19 cellular contexts compared by ENCODE assay signal in the genomic region with DNA sequence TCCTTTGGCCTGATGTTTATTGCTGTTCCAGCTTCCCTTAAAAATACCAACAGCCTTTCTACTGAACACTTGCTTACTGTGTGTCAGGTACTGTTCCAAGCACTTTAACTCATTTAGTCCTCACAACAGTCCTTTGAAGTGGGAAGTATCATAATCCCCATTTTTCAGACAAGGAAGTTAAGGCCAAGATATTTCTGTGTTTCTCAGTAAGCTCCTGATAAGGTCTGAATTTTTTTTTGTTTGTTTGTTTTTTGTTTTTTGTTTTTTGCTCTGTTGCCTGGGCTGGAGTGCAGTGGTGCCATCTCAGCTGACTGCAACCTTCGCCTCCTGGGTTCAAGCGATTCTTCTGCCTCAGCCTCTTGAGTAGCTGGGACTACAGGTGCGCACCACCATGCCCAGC. TPM values are rescaled to one million over a fixed set of nuclear protein-coding genes. Genes with fewer than 3 reads are reported as not detected.
A peak's percentile ranks its signal among the peaks of the same experiment; 100 is the strongest.
DNase-seq lines count a peak whose midpoint lies in the region; ATAC-seq, FAIRE-seq and TF ChIP-seq lines count a peak whose summit lies in the region.
"Had no signal": no experiment of that assay in that cellular context is flagged by ENCODE, and none has a peak within 500 bp of the region (broad histone marks: within the 10 kb centered on the region; RNA-seq: fewer than 3 reads in every experiment).

No MANE protein-coding gene starts in this region.

- no peak overlapping the region for H3K4me3 ChIP-seq in GM12878
- H3K4me3 ChIP-seq in dorsolateral prefrontal cortex = no peak overlapping the region
- H3K4me3 ChIP-seq: BLaER1 treated with 17β-estradiol and CSF1 and Interleukin-3, amounts not matched to agents 10 nM and 100 nM had no signal

- no peaks in the 10 kb centered on the region for H3K9me3 ChIP-seq in GM12878 (replicated peaks; ENCODE audit: control insufficient read depth, insufficient read depth, low read length)
- H3K9me3 ChIP-seq: BLaER1 treated with 17β-estradiol and CSF1 and Interleukin-3, amounts not matched to agents 10 nM and 100 nM had no signal

- peaks cover 38 to 62% of the 10 kb centered on the region in 2 experiments for H3K36me3 ChIP-seq in GM12878 (ENCODE audit: control insufficient read depth in 2 of 2, insufficient read depth in 2 of 2, low read length in 1 of 2)

- no peak for DNase-seq in activated CD4-positive, alpha-beta T cell treated with anti-CD3 and anti-CD28 coated beads, Interleukin-2, amount 10 ng/mL, durations not matched to agents 24 days and 14 days
- DNase-seq in activated CD4-positive, alpha-beta T cell treated with anti-CD3 and anti-CD28 coated beads, Interleukin-2, amount 50 U/mL, for 48 hours = no peak
- DNase-seq in stimulated activated naive CD8-positive, alpha-beta T cell treated with anti-CD3 and anti-CD28 coated beads, Interleukin-15, amount 100 ng/mL, for 72 hours = no peak
- DNase-seq in GM12878 (ENCODE audit: low read depth, low spot score) (no peak), HK-2 (ENCODE audit: unreplicated experiment) (no peak), dorsolateral prefrontal cortex (no peak), NCI-H1417 treated with DMSO at 0.1 percent for 48 hours (lab: John Stamatoyannopoulos, UW) (no peak)
- DNase-seq: DMS 273 treated with DMSO at 0.1 percent for 48 hours, GDM1, GOT3, KG1, NCI-H1436 treated with DMSO at 0.1 percent for 48 hours, NCI-H2029 treated with DMSO at 0.1 percent for 48 hours, NCI-H2171 treated with DMSO at 0.1 percent for 48 hours had no signal

- no peaks in the 10 kb centered on the region for H3K9me3 Mint-ChIP-seq in activated CD4-positive, alpha-beta T cell treated with anti-CD3 and anti-CD28 coated beads, Interleukin-2, amount 10 ng/mL, durations not matched to agents 24 days and 14 days
- no peaks in the 10 kb centered on the region for H3K9me3 Mint-ChIP-seq in stimulated activated naive CD8-positive, alpha-beta T cell treated with anti-CD3 and anti-CD28 coated beads, Interleukin-15, Interleukin-2, amounts not matched to agents 100 ng/mL and 50 ng/mL, for 24 hours
- H3K9me3 Mint-ChIP-seq in stimulated activated naive CD8-positive, alpha-beta T cell treated with anti-CD3 and anti-CD28 coated beads, Interleukin-15, amount 100 ng/mL, for 72 hours = no peaks in the 10 kb centered on the region

- H3K4me3 Mint-ChIP-seq in activated CD4-positive, alpha-beta T cell treated with anti-CD3 and anti-CD28 coated beads, Interleukin-2, amount 10 ng/mL, durations not matched to agents 24 days and 14 days = no peak overlapping the region
- peak overlapping the region; percentile 6 for H3K4me3 Mint-ChIP-seq in stimulated activated naive CD8-positive, alpha-beta T cell treated with anti-CD3 and anti-CD28 coated beads, Interleukin-15, Interleukin-2, amounts not matched to agents 100 ng/mL and 50 ng/mL, for 24 hours
- no peak overlapping the region for H3K4me3 Mint-ChIP-seq in stimulated activated naive CD8-positive, alpha-beta T cell treated with anti-CD3 and anti-CD28 coated beads, Interleukin-15, amount 100 ng/mL, for 72 hours

- H2AFZ ChIP-seq in GM12878 (ENCODE audit: control insufficient read depth, low read depth, low read length) = no peak overlapping the region

- 95% methylated on average over 3 of the region's 3 CpGs for WGBS in GM12878 (ENCODE audit: insufficient coverage, insufficient replicate concordance, low lambda C conversion rate, missing lambda C conversion rate)

- H3K9ac ChIP-seq in GM12878 (ENCODE audit: control insufficient read depth, insufficient read depth, low read length) = no peak overlapping the region
- H3K9ac ChIP-seq: BLaER1 treated with 17β-estradiol and CSF1 and Interleukin-3, amounts not matched to agents 10 nM and 100 nM had no signal

- no peak for FAIRE-seq in GM12878 (lab: Jason Lieb, UNC)
- FAIRE-seq: GM12891 had no signal

- no peak for TF ChIP-seq RAD21 in GM12878 (IDR thresholded peaks at IDR 0.05; ENCODE audit: insufficient read depth, low read depth, low read length)

- H3K36me3 Mint-ChIP-seq in activated CD4-positive, alpha-beta T cell treated with anti-CD3 and anti-CD28 coated beads, Interleukin-2, amount 10 ng/mL, durations not matched to agents 24 days and 14 days (ENCODE audit: low read depth) = peaks cover 73% of the 10 kb centered on the region
- peaks cover 80% of the 10 kb centered on the region for H3K36me3 Mint-ChIP-seq in stimulated activated naive CD8-positive, alpha-beta T cell treated with anti-CD3 and anti-CD28 coated beads, Interleukin-15, Interleukin-2, amounts not matched to agents 100 ng/mL and 50 ng/mL, for 24 hours (ENCODE audit: low read depth)

- BruUV-seq in GM12878 (replicated peaks; lab: Mats Ljungman, UMichigan) = TSS peak; percentile 34

- RAD21 ChIA-PET in GM12878 (lab: Charles Lee; ENCODE audit: unreplicated experiment) = interaction anchor here (0.7 to 16.3 kb wide), 2 partner anchors 9 to 18 kb away, joined by 3 to 291 read pairs; partner anchors contain the start of genes MIA and RAB4B

- intact Hi-C loops in activated CD4-positive, alpha-beta T cell treated with anti-CD3 and anti-CD28 coated beads, Interleukin-2, amount 10 ng/mL, durations not matched to agents 24 days and 14 days (cut with micrococcal nuclease) = loop anchor here (10.0 kb wide), 1 partner anchor 94 kb away; no protein-coding TSS in a partner anchor
- intact Hi-C loops in GM12878 (cut with micrococcal nuclease; ENCODE audit: unreplicated experiment) (no loop called here), dorsolateral prefrontal cortex (cut with DNase I) (no loop called here)

- TF ChIP-seq EP300 in GM12878 (IDR thresholded peaks at IDR 0.05; ENCODE audit: borderline replicate concordance in 1 of 2, control insufficient read depth in 1 of 2, low read depth in 2 of 2, low read length in 2 of 2) = no peak

- peaks cover 44% of the 10 kb centered on the region for H3K4me1 Mint-ChIP-seq in activated CD4-positive, alpha-beta T cell treated with anti-CD3 and anti-CD28 coated beads, Interleukin-2, amount 10 ng/mL, durations not matched to agents 24 days and 14 days
- peaks cover 82% of the 10 kb centered on the region for H3K4me1 Mint-ChIP-seq in stimulated activated naive CD8-positive, alpha-beta T cell treated with anti-CD3 and anti-CD28 coated beads, Interleukin-15, Interleukin-2, amounts not matched to agents 100 ng/mL and 50 ng/mL, for 24 hours (ENCODE audit: low read depth)
- peaks cover 85% of the 10 kb centered on the region for H3K4me1 Mint-ChIP-seq in stimulated activated naive CD8-positive, alpha-beta T cell treated with anti-CD3 and anti-CD28 coated beads, Interleukin-15, amount 100 ng/mL, for 72 hours

- POLR2A ChIA-PET in GM12878 (lab: Charles Lee) = interaction anchor here (0.7 to 2.2 kb wide), 4 partner anchors 17 to 47 kb away, joined by 3 to 18 read pairs (median 6); partner anchors contain the start of genes MIA and RAB4B

- TF ChIP-seq CTCF in GM12878 (IDR thresholded peaks at IDR 0.05 in 2 of 3, conservative IDR thresholded peaks at IDR 0.05 in 1 of 3; ENCODE audit: control insufficient read depth in 2 of 3, extremely low read depth in 1 of 3, insufficient read depth in 1 of 3, low read depth in 3 of 3, low read length in 3 of 3) (no peak), dorsolateral prefrontal cortex (IDR thresholded peaks at IDR 0.05 in 54 of 56, conservative IDR thresholded peaks at IDR 0.05 in 2 of 56; ENCODE audit: low read depth in 1 of 56, partially characterized antibody in 56 of 56) (no peak)

- CTCF ChIA-PET in GM12878 (lab: Yijun Ruan, JAX) = interaction anchor here (0.7 to 2.1 kb wide), 6 partner anchors 11 to 46 kb away, joined by 3 to 8 read pairs (median 4); partner anchors contain the start of genes EGLN2, MIA and RAB4B

- H3K27me3 Mint-ChIP-seq in activated CD4-positive, alpha-beta T cell treated with anti-CD3 and anti-CD28 coated beads, Interleukin-2, amount 10 ng/mL, durations not matched to agents 24 days and 14 days = no peaks in the 10 kb centered on the region
- H3K27me3 Mint-ChIP-seq in stimulated activated naive CD8-positive, alpha-beta T cell treated with anti-CD3 and anti-CD28 coated beads, Interleukin-15, Interleukin-2, amounts not matched to agents 100 ng/mL and 50 ng/mL, for 24 hours = no peaks in the 10 kb centered on the region
- no peaks in the 10 kb centered on the region for H3K27me3 Mint-ChIP-seq in stimulated activated naive CD8-positive, alpha-beta T cell treated with anti-CD3 and anti-CD28 coated beads, Interleukin-15, amount 100 ng/mL, for 72 hours

- H3K27ac Mint-ChIP-seq in activated CD4-positive, alpha-beta T cell treated with anti-CD3 and anti-CD28 coated beads, Interleukin-2, amount 10 ng/mL, durations not matched to agents 24 days and 14 days = peak overlapping the region; percentile 38
- H3K27ac Mint-ChIP-seq in stimulated activated naive CD8-positive, alpha-beta T cell treated with anti-CD3 and anti-CD28 coated beads, Interleukin-15, Interleukin-2, amounts not matched to agents 100 ng/mL and 50 ng/mL, for 24 hours = peak overlapping the region; percentile 70
- H3K27ac Mint-ChIP-seq in stimulated activated naive CD8-positive, alpha-beta T cell treated with anti-CD3 and anti-CD28 coated beads, Interleukin-15, amount 100 ng/mL, for 72 hours = no peak overlapping the region

- peaks cover 16% of the 10 kb centered on the region for H4K20me1 ChIP-seq in GM12878 (ENCODE audit: control insufficient read depth, insufficient read depth)

- H3K27me3 ChIP-seq in GM12878 (replicated peaks in 1 of 2; ENCODE audit: control insufficient read depth in 2 of 2, insufficient read depth in 2 of 2, low read length in 1 of 2) (no peaks in the 10 kb centered on the region), dorsolateral prefrontal cortex (no peaks in the 10 kb centered on the region)
- H3K27me3 ChIP-seq: BLaER1 treated with 17β-estradiol and CSF1 and Interleukin-3, amounts not matched to agents 10 nM and 100 nM had no signal

- SMC1A ChIA-PET in GM12878 (lab: Charles Lee; ENCODE audit: uncharacterized antibody, unreplicated experiment) = interaction anchor here (0.9 to 13.2 kb wide), 3 partner anchors 15 to 58 kb away, joined by 3 to 256 read pairs (median 3); partner anchors contain the start of genes MIA and RAB4B

- H3K27ac ChIP-seq in GM12878 (ENCODE audit: control insufficient read depth, insufficient read depth) (no peak overlapping the region), dorsolateral prefrontal cortex (no peak overlapping the region)
- H3K27ac ChIP-seq: BLaER1 treated with 17β-estradiol and CSF1 and Interleukin-3, amounts not matched to agents 10 nM and 100 nM had no signal

- peaks cover 19% of the 10 kb centered on the region for H3K4me1 ChIP-seq in GM12878 (ENCODE audit: control insufficient read depth, insufficient read depth, low read length)

- peaks cover 51% of the 10 kb centered on the region for H3K79me2 ChIP-seq in GM12878 (ENCODE audit: control insufficient read depth, insufficient read depth, low read length)

- no peak overlapping the region for H3K4me2 ChIP-seq in GM12878 (ENCODE audit: control insufficient read depth, insufficient read depth)
- H3K4me2 ChIP-seq: BLaER1 treated with 17β-estradiol and CSF1 and Interleukin-3, amounts not matched to agents 10 nM and 100 nM had no signal

- ATAC-seq in stimulated activated naive CD8-positive, alpha-beta T cell treated with anti-CD3 and anti-CD28 coated beads, Interleukin-15, amount 100 ng/mL, for 72 hours = no peak
- ATAC-seq in GM12878 = no peak

- TF ChIP-seq POLR2A in GM12878 (IDR thresholded peaks at IDR 0.05; ENCODE audit: low read depth, low read length) = no peak

- in situ Hi-C loops in GM12878 (cut with MboI) = no loop called here

RNA-seq across cellular contexts. Expression of gene SNRPA, which starts 7.5 kb away (rescaled TPM):
- 268 and 273 TPM in 2 replicates for total RNA-seq in activated CD4-positive, alpha-beta T cell treated with anti-CD3 and anti-CD28 coated beads, Interleukin-2, amount 10 ng/mL, durations not matched to agents 24 days and 14 days
- total RNA-seq in GM12878 (2013; cell fraction: nucleolus; rRNA removed) = 37.6 and 39.8 TPM in 2 replicates
- 260 and 299 TPM in 2 replicates for total RNA-seq in GM12878 (2014; rRNA removed)
- total RNA-seq in GM12878 (2014; rRNA removed; fragmentation: Illumina TruSeq; extraction: Trizol) = 130 and 137 TPM in 2 replicates
- 186 and 196 TPM in 2 replicates for total RNA-seq in GM12878 (2021)
- 42.1 TPM for polyA plus RNA-seq in GM12878 (2011; ENCODE audit: low read depth)
- polyA plus RNA-seq in GM12878 (2011; rRNA removed) = 115 and 219 TPM in 2 replicates
- polyA plus RNA-seq in GM12878 (2011; cell fraction: cytosol; rRNA removed) = 158 and 310 TPM in 2 replicates
- polyA plus RNA-seq in GM12878 (2011; cell fraction: nucleus; rRNA removed) = 351 and 467 TPM in 2 replicates
- polyA plus RNA-seq in GM12878 (2012) = 117 and 145 TPM in 2 replicates
- polyA plus RNA-seq in GM12878 (2014; fragmentation: Illumina TruSeq; extraction: Trizol) = 164 and 166 TPM in 2 replicates
- polyA plus RNA-seq in GM12878 (2014; fragmentation: Nextera tagmentation; extraction: Ambion mirVana) = 10 to 100 TPM; 14.8 to 32.8 TPM
- 297 and 367 TPM in 2 replicates for polyA plus RNA-seq in GM12878 (2014; rRNA removed)
- polyA plus RNA-seq in GM12878 (2016; fragmentation: Nextera tagmentation; extraction: Ambion mirVana) = 100 to 1,000 TPM; 241 to 257 TPM
- polyA minus RNA-seq in GM12878 (2011; rRNA and poly(A)+ RNA removed) = 181 and 241 TPM in 2 replicates
- polyA minus RNA-seq in GM12878 (2011; cell fraction: cytosol; rRNA and poly(A)+ RNA removed) = 81.0 and 81.1 TPM in 2 replicates
- polyA minus RNA-seq in GM12878 (2011; cell fraction: nucleus; rRNA and poly(A)+ RNA removed) = 63.2 and 95.8 TPM in 2 replicates
- 10 to 100 TPM; 22.7 to 66.6 (median 39.6) TPM for total RNA-seq in dorsolateral prefrontal cortex

RNA-seq across cellular contexts. Expression of gene ACTMAP, which starts 8.2 kb away (rescaled TPM):
- 8.6 and 9.4 TPM in 2 replicates for total RNA-seq in activated CD4-positive, alpha-beta T cell treated with anti-CD3 and anti-CD28 coated beads, Interleukin-2, amount 10 ng/mL, durations not matched to agents 24 days and 14 days
- total RNA-seq in GM12878 (2013; cell fraction: nucleolus; rRNA removed) = 5.8 and 6.1 TPM in 2 replicates
- total RNA-seq in GM12878 (2014; rRNA removed) (2.9 and 5.4 TPM in 2 replicates), GM12878 (2014; rRNA removed; fragmentation: Illumina TruSeq; extraction: Trizol) (2.3 and 3.0 TPM in 2 replicates), GM12878 (2021) (22.9 and 26.2 TPM in 2 replicates), dorsolateral prefrontal cortex (10 to 100 TPM in 5 of 120 experiments, 1 to 10 TPM in 115; 1.4 to 15.4 (median 5.6) TPM)
- 8.6 TPM for polyA plus RNA-seq in GM12878 (2011; ENCODE audit: low read depth)
- polyA plus RNA-seq in GM12878 (2011; rRNA removed) (4.0 and 10.0 TPM in 2 replicates), GM12878 (2014; fragmentation: Illumina TruSeq; extraction: Trizol) (15.5 and 15.7 TPM in 2 replicates), GM12878 (2014; fragmentation: Nextera tagmentation; extraction: Ambion mirVana) (1 to 10 TPM; 4.7 to 8.2 TPM), GM12878 (2014; rRNA removed) (12.2 and 13.3 TPM in 2 replicates), GM12878 (2016; fragmentation: Nextera tagmentation; extraction: Ambion mirVana) (10 to 100 TPM; 16.1 to 20.8 TPM)
- 14.0 and 17.0 TPM in 2 replicates for polyA plus RNA-seq in GM12878 (2011; cell fraction: cytosol; rRNA removed)
- 39.1 and 41.7 TPM in 2 replicates for polyA plus RNA-seq in GM12878 (2011; cell fraction: nucleus; rRNA removed)
- 18.6 and 20.0 TPM in 2 replicates for polyA plus RNA-seq in GM12878 (2012)
- 7.2 and 10.9 TPM in 2 replicates for polyA minus RNA-seq in GM12878 (2011; rRNA and poly(A)+ RNA removed)
- 11.7 and 13.5 TPM in 2 replicates for polyA minus RNA-seq in GM12878 (2011; cell fraction: cytosol; rRNA and poly(A)+ RNA removed)
- 4.5 and 7.3 TPM in 2 replicates for polyA minus RNA-seq in GM12878 (2011; cell fraction: nucleus; rRNA and poly(A)+ RNA removed)

RNA-seq across cellular contexts. Expression of gene MIA, which starts 16.8 kb away (rescaled TPM):
- total RNA-seq in activated CD4-positive, alpha-beta T cell treated with anti-CD3 and anti-CD28 coated beads, Interleukin-2, amount 10 ng/mL, durations not matched to agents 24 days and 14 days = 0.56 TPM in 1 of 2 replicates, not detected in the other
- total RNA-seq in GM12878 (2013; cell fraction: nucleolus; rRNA removed) = 2.6 and 3.0 TPM in 2 replicates
- total RNA-seq in GM12878 (2014; rRNA removed) = 0.33 and 0.40 TPM in 2 replicates
- not detected in 2 replicates for total RNA-seq in GM12878 (2014; rRNA removed; fragmentation: Illumina TruSeq; extraction: Trizol)
- 0.92 TPM in 1 of 2 replicates, not detected in the other for total RNA-seq in GM12878 (2021)
- not detected for polyA plus RNA-seq in GM12878 (2011; ENCODE audit: low read depth)
- polyA plus RNA-seq in GM12878 (2011; rRNA removed) = 0.16 and 0.39 TPM in 2 replicates
- polyA plus RNA-seq in GM12878 (2011; cell fraction: cytosol; rRNA removed) = 0.52 TPM in 1 of 2 replicates, not detected in the other
- polyA plus RNA-seq in GM12878 (2011; cell fraction: nucleus; rRNA removed) = 0.63 and 1.2 TPM in 2 replicates
- polyA plus RNA-seq in GM12878 (2012) = 0.49 and 0.74 TPM in 2 replicates
- polyA plus RNA-seq in GM12878 (2014; fragmentation: Illumina TruSeq; extraction: Trizol) = not detected in 2 replicates
- polyA plus RNA-seq in GM12878 (2014; fragmentation: Nextera tagmentation; extraction: Ambion mirVana) = 1 to 10 TPM; 1.4 to 1.6 TPM
- 0.36 TPM in 1 of 2 replicates, not detected in the other for polyA plus RNA-seq in GM12878 (2014; rRNA removed)
- polyA plus RNA-seq in GM12878 (2016; fragmentation: Nextera tagmentation; extraction: Ambion mirVana) = 1 to 10 TPM; 1.6 to 2.7 TPM
- polyA minus RNA-seq in GM12878 (2011; rRNA and poly(A)+ RNA removed) = not detected in 2 replicates
- not detected in 2 replicates for polyA minus RNA-seq in GM12878 (2011; cell fraction: cytosol; rRNA and poly(A)+ RNA removed)
- polyA minus RNA-seq in GM12878 (2011; cell fraction: nucleus; rRNA and poly(A)+ RNA removed) = 0.97 TPM in 1 of 2 replicates, not detected in the other
- total RNA-seq in dorsolateral prefrontal cortex = 10 to 100 TPM in 4 of 120 experiments, 1 to 10 TPM in 53, not detected in 63; 1.4 to 14.0 (median 2.9) TPM
- total RNA-seq: A172, NCI-H460 had no signal

RNA-seq across cellular contexts. Expression of gene RAB4B, which starts 19.6 kb away (rescaled TPM):
- 36.3 and 41.0 TPM in 2 replicates for total RNA-seq in activated CD4-positive, alpha-beta T cell treated with anti-CD3 and anti-CD28 coated beads, Interleukin-2, amount 10 ng/mL, durations not matched to agents 24 days and 14 days
- total RNA-seq in GM12878 (2013; cell fraction: nucleolus; rRNA removed) = 5.2 and 5.7 TPM in 2 replicates
- total RNA-seq in GM12878 (2014; rRNA removed) (27.8 and 30.4 TPM in 2 replicates), GM12878 (2014; rRNA removed; fragmentation: Illumina TruSeq; extraction: Trizol) (9.8 and 11.5 TPM in 2 replicates), GM12878 (2021) (32.9 and 38.2 TPM in 2 replicates), dorsolateral prefrontal cortex (100 to 1,000 TPM in 6 of 120 experiments, 10 to 100 TPM in 114; 42.2 to 113 (median 77.4) TPM)
- polyA plus RNA-seq in GM12878 (2011; ENCODE audit: low read depth) = 11.8 TPM
- polyA plus RNA-seq in GM12878 (2011; rRNA removed) (14.9 and 25.1 TPM in 2 replicates), GM12878 (2014; fragmentation: Illumina TruSeq; extraction: Trizol) (3.5 and 13.7 TPM in 2 replicates), GM12878 (2014; fragmentation: Nextera tagmentation; extraction: Ambion mirVana) (1 to 10 TPM in 1 of 2 experiments, under 1 TPM in 1; 0.60 to 3.2 TPM), GM12878 (2014; rRNA removed) (43.1 and 51.5 TPM in 2 replicates), GM12878 (2016; fragmentation: Nextera tagmentation; extraction: Ambion mirVana) (10 to 100 TPM; 47.9 to 50.0 TPM)
- polyA plus RNA-seq in GM12878 (2011; cell fraction: cytosol; rRNA removed) = 40.3 and 56.5 TPM in 2 replicates
- 38.3 and 42.5 TPM in 2 replicates for polyA plus RNA-seq in GM12878 (2011; cell fraction: nucleus; rRNA removed)
- polyA plus RNA-seq in GM12878 (2012) = 26.6 and 31.5 TPM in 2 replicates
- 10.3 and 16.6 TPM in 2 replicates for polyA minus RNA-seq in GM12878 (2011; rRNA and poly(A)+ RNA removed)
- polyA minus RNA-seq in GM12878 (2011; cell fraction: cytosol; rRNA and poly(A)+ RNA removed) = 3.3 and 6.8 TPM in 2 replicates
- 4.6 and 5.7 TPM in 2 replicates for polyA minus RNA-seq in GM12878 (2011; cell fraction: nucleus; rRNA and poly(A)+ RNA removed)

RNA-seq across cellular contexts. Expression of gene EGLN2, which starts 40.5 kb away (rescaled TPM):
- 88.9 and 94.4 TPM in 2 replicates for total RNA-seq in activated CD4-positive, alpha-beta T cell treated with anti-CD3 and anti-CD28 coated beads, Interleukin-2, amount 10 ng/mL, durations not matched to agents 24 days and 14 days
- total RNA-seq in GM12878 (2013; cell fraction: nucleolus; rRNA removed) = 57.7 and 67.3 TPM in 2 replicates
- total RNA-seq in GM12878 (2014; rRNA removed) (80.9 and 91.8 TPM in 2 replicates), GM12878 (2014; rRNA removed; fragmentation: Illumina TruSeq; extraction: Trizol) (57.7 and 62.5 TPM in 2 replicates), GM12878 (2021) (89.3 and 90.9 TPM in 2 replicates), dorsolateral prefrontal cortex (100 to 1,000 TPM in 69 of 120 experiments, 10 to 100 TPM in 51; 73.7 to 138 (median 102) TPM)
- 21.1 TPM for polyA plus RNA-seq in GM12878 (2011; ENCODE audit: low read depth)
- polyA plus RNA-seq in GM12878 (2011; rRNA removed) (20.1 and 35.1 TPM in 2 replicates), GM12878 (2014; fragmentation: Illumina TruSeq; extraction: Trizol) (20.3 and 49.6 TPM in 2 replicates), GM12878 (2014; fragmentation: Nextera tagmentation; extraction: Ambion mirVana) (10 to 100 TPM in 1 of 2 experiments, 1 to 10 TPM in 1; 8.6 to 34.9 TPM), GM12878 (2014; rRNA removed) (88.6 and 94.4 TPM in 2 replicates), GM12878 (2016; fragmentation: Nextera tagmentation; extraction: Ambion mirVana) (10 to 100 TPM; 71.1 to 93.0 TPM)
- 50.5 and 76.9 TPM in 2 replicates for polyA plus RNA-seq in GM12878 (2011; cell fraction: cytosol; rRNA removed)
- 87.9 and 107 TPM in 2 replicates for polyA plus RNA-seq in GM12878 (2011; cell fraction: nucleus; rRNA removed)
- polyA plus RNA-seq in GM12878 (2012) = 47.4 and 50.4 TPM in 2 replicates
- 28.0 and 58.9 TPM in 2 replicates for polyA minus RNA-seq in GM12878 (2011; rRNA and poly(A)+ RNA removed)
- 25.8 and 29.5 TPM in 2 replicates for polyA minus RNA-seq in GM12878 (2011; cell fraction: cytosol; rRNA and poly(A)+ RNA removed)
- polyA minus RNA-seq in GM12878 (2011; cell fraction: nucleus; rRNA and poly(A)+ RNA removed) = 23.2 and 46.2 TPM in 2 replicates

Comparison
In these comparisons a context has a peak if more than half of its experiments do, and no peak if none do; other contexts are left out.
1. H3K27ac Mint-ChIP-seq: peak in activated CD4-positive, alpha-beta T cell treated with anti-CD3 and anti-CD28 coated beads, Interleukin-2, amount 10 ng/mL, durations not matched to agents 24 days and 14 days (single experiment) and stimulated activated naive CD8-positive, alpha-beta T cell treated with anti-CD3 and anti-CD28 coated beads, Interleukin-15, Interleukin-2, amounts not matched to agents 100 ng/mL and 50 ng/mL, for 24 hours (single experiment); none in stimulated activated naive CD8-positive, alpha-beta T cell treated with anti-CD3 and anti-CD28 coated beads, Interleukin-15, amount 100 ng/mL, for 72 hours (0 of 2).